19 cellular contexts compared by ENCODE assay signal in the genomic region with DNA sequence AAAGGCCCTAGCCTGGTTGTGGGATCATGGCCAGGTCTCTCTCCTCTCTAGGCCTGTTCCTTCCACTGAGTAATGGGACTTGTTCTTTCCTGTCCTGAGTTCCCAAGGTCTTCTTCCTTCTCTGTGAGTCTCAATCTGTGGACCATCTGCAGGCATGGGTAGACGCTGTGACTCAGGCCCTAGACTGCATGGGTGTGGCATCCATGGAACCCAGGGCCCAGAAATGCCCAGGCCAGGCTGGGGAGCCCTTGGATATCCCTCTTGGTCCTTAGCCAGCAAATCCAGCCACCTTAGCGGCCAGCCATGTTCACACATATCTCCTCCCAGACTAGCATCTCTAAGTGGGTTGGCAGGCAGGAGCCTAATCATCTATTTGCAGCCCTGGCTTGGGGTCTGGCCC. TPM values are rescaled to one million over a fixed set of nuclear protein-coding genes. Genes with fewer than 3 reads are reported as not detected.
A peak's percentile ranks its signal among the peaks of the same experiment; 100 is the strongest.
DNase-seq lines count a peak whose midpoint lies in the region; ATAC-seq and TF ChIP-seq lines count a peak whose summit lies in the region.
"Had no signal": no experiment of that assay in that cellular context is flagged by ENCODE, and none has a peak within 500 bp of the region (broad histone marks: within the 10 kb centered on the region; RNA-seq: fewer than 3 reads in every experiment).

No MANE protein-coding gene starts in this region.

- no peak overlapping the region for H3K4me3 ChIP-seq in epithelial cell of esophagus (ENCODE audit: low read length)
- H3K4me3 ChIP-seq: skin epidermis, tibial artery had no signal

- peak overlapping the region; percentile 40; the same call in 1 of the 2 replicates for H3K27ac ChIP-seq in RWPE1
- H3K27ac ChIP-seq: epithelial cell of prostate, skin epidermis, tibial artery had no signal

- TF ChIP-seq CTCF in RWPE1 (conservative IDR thresholded peaks at IDR 0.05; ENCODE audit: low read depth) (no peak), epithelial cell of esophagus (IDR thresholded peaks at IDR 0.05; ENCODE audit: insufficient read depth, low read depth, low read length, missing control alignments) (no peak)

- DNase-seq in activated CD8-positive, alpha-beta memory T cell treated with anti-CD3 and anti-CD28 coated beads for 24 hours: peak; percentile 55
- no peak for DNase-seq in activated CD8-positive, alpha-beta memory T cell treated with anti-CD3 and anti-CD28 coated beads, Interleukin-2, amount 50 U/mL, for 4 hours
- no peak for DNase-seq in RWPE1 (ENCODE audit: low spot score)
- DNase-seq in epithelial cell of esophagus (ENCODE audit: low read depth): peak; percentile 42
- peak; percentile 42 for DNase-seq in sciatic nerve (ENCODE audit: low spot score)
- no peak for DNase-seq in OCI-M2 (lab: John Stamatoyannopoulos, UW; ENCODE audit: unreplicated experiment)
- no peak for DNase-seq in DMS153 (lab: John Stamatoyannopoulos, UW)
- no peak for DNase-seq in effector CD8-positive, alpha-beta T cell (lab: John Stamatoyannopoulos, UW)
- DNase-seq: activated B cell treated with CpG ODN at 0.5 μM for 24 hours; cerebellar nuclear complex; mesendoderm; NCI-H1930; NCI-H510A; SIG-M5; stimulated activated CD4-positive, alpha-beta T cell treated with anti-CD3 and anti-CD28 coated beads, Interleukin-4, amount 100 ng/mL, for 4 hours; T-helper 2 cell had no signal

- intact Hi-C loops in sciatic nerve (cut with DNase I): no loop called here

- ATAC-seq in sciatic nerve: no peak

- POLR2A ChIA-PET in RWPE1 (lab: Yijun Ruan, JAX; ENCODE audit: low non-redundant PET): interaction anchor here (0.6 kb wide), 1 partner anchor 378 kb away, joined by 3 read pairs; no protein-coding TSS in a partner anchor

- CTCF ChIA-PET in RWPE1 (lab: Yijun Ruan, JAX): no interaction called here

RNA-seq across cellular contexts. Expression of a gene that starts 2.3 kb away (rescaled TPM):
- 3.3 TPM for total RNA-seq in sciatic nerve

RNA-seq across cellular contexts. Expression of a gene that starts 46.7 kb away (rescaled TPM):
- not detected for total RNA-seq in sciatic nerve
- total RNA-seq: activated B cell treated with CpG ODN at 0.5 μM for 24 hours had no signal

RNA-seq across cellular contexts. Expression of a gene that starts 59.9 kb away (rescaled TPM):
- total RNA-seq in sciatic nerve: not detected
- total RNA-seq: activated B cell treated with CpG ODN at 0.5 μM for 24 hours had no signal

Comparison
In these comparisons a context has a peak if more than half of its experiments do, and no peak if none do; other contexts are left out.
1. DNase-seq: peak in activated CD8-positive, alpha-beta memory T cell treated with anti-CD3 and anti-CD28 coated beads for 24 hours (single experiment), epithelial cell of esophagus (single experiment) and sciatic nerve (single experiment); none in activated CD8-positive, alpha-beta memory T cell treated with anti-CD3 and anti-CD28 coated beads, Interleukin-2, amount 50 U/mL, for 4 hours (single experiment), RWPE1 (single experiment), OCI-M2 (single experiment), DMS153 (single experiment) and effector CD8-positive, alpha-beta T cell (single experiment).